Comparison of ENCODE assay signal across 14 cellular contexts in the genomic region with DNA sequence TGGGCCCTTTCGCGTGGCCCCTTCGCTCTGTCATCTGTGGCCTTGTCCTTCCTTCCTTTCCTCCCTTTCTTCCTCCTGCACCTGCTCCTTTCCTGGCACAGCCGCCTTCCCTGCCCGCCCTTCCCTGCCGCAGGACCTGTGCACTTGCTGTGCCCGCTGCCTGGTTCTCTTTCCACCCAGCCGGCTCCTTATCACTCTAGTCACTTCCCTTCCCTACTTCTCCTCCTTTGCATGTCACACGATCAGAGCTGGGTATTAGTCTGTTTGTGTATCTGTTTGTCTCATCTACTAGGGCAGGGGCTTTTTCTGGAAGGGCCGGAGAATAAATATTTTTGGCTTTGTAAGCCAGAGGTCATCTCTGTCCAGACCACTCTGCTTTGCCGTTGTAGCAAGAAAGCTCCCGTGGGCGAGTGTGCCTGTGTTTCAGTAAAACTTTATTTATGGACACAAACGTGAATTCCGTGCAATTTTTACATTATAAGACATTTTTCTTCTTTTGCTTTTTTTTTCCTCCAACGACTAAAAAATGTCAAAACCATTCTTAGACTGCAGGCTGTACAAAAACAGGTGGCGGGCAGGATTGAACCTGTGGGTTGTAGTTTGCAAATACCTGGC. TPM values are rescaled to one million over a fixed set of nuclear protein-coding genes. Genes with fewer than 3 reads are reported as not detected.
DNase-seq lines count a peak whose midpoint lies in the region; ATAC-seq, FAIRE-seq and TF ChIP-seq lines count a peak whose summit lies in the region.
"Had no signal": no experiment of that assay in that cellular context is flagged by ENCODE, and none has a peak within 500 bp of the region (broad histone marks: within the 10 kb centered on the region; RNA-seq: fewer than 3 reads in every experiment).

No MANE protein-coding gene starts in this region.

- H3K4me2 ChIP-seq in HepG2 (ENCODE audit: low read depth, low read length) = no peak overlapping the region
- no peak overlapping the region for H3K4me2 ChIP-seq in astrocyte (ENCODE audit: low read length)

- H2AFZ ChIP-seq in HepG2 (ENCODE audit: low read length) (no peak overlapping the region), astrocyte (ENCODE audit: low read depth, low read length) (no peak overlapping the region)

- H4K20me1 ChIP-seq in HepG2 (ENCODE audit: insufficient read depth, low read length) = peaks cover 57% of the 10 kb centered on the region
- peaks cover 80% of the 10 kb centered on the region for H4K20me1 ChIP-seq in astrocyte (ENCODE audit: insufficient read depth, low read length)

- in situ Hi-C loops in HepG2 (cut with HindIII; ENCODE audit: extremely low pct_ligation_motif_present, low pct_unique_long_range_greater_than_20kb) = no loop called here

- DNase-seq in right lobe of liver (peak in 1 of 3 donors; percentile 55), HepG2 (ENCODE audit: low spot score) (no peak), astrocyte (ENCODE audit: low read depth) (no peak), nephron progenitor cell (no peak), vagina (ENCODE audit: extremely low spot score in 2 of 2) (no peak), suprapubic skin (ENCODE audit: low spot score in 2 of 2) (no peak), GM10248 (ENCODE audit: extremely low spot score) (no peak)
- DNase-seq in stimulated activated CD4-positive, alpha-beta T cell treated with anti-CD3 and anti-CD28 coated beads, Interleukin-4, amount 100 ng/mL, for 4 hours = no peak
- DNase-seq: activated CD4-positive, alpha-beta T cell treated with anti-CD3 and anti-CD28 coated beads, Interleukin-2, amount 50 U/mL, for 1 hour; DMS79; effector memory CD4-positive, alpha-beta T cell; SW 1271 had no signal

- no peak for TF ChIP-seq POLR2A in right lobe of liver (IDR thresholded peaks at IDR 0.05)
- no peak for TF ChIP-seq POLR2A in HepG2 (IDR thresholded peaks at IDR 0.05; ENCODE audit: insufficient read depth in 1 of 2, low read depth in 2 of 2, low read length in 2 of 2)
- no peak for TF ChIP-seq POLR2A in vagina (IDR thresholded peaks at IDR 0.05)
- no peak for TF ChIP-seq POLR2A in suprapubic skin (IDR thresholded peaks at IDR 0.05)

- no peaks in the 10 kb centered on the region for H3K27me3 ChIP-seq in right lobe of liver
- no peaks in the 10 kb centered on the region; a peak in 1 of 5 replicates for H3K27me3 ChIP-seq in HepG2 (ENCODE audit: control insufficient read depth in 1 of 2, insufficient read depth in 2 of 2, low read length in 2 of 2)
- H3K27me3 ChIP-seq in astrocyte (ENCODE audit: insufficient read depth, low read length) = no peaks in the 10 kb centered on the region
- H3K27me3 ChIP-seq in vagina = no peaks in the 10 kb centered on the region
- H3K27me3 ChIP-seq in suprapubic skin = no peaks in the 10 kb centered on the region
- H3K27me3 ChIP-seq: body of pancreas had no signal

- intact Hi-C loops in right lobe of liver (cut with DNase I) (loop anchor here in 1 of 2 donors (10.0 kb wide), 1 partner anchor 50 kb away; no protein-coding TSS in a partner anchor), HepG2 (cut with micrococcal nuclease; ENCODE audit: unreplicated experiment) (no loop called here), vagina (cut with DNase I) (loop anchor here (10.0 kb wide), 1 partner anchor 110 kb away; the partner anchor contains the start of gene PLIN3)

- no TSS peak for BruUV-seq in HepG2 (replicated peaks; lab: Mats Ljungman, UMichigan)

- peak overlapping the region; percentile 18 for H3K27ac Mint-ChIP-seq in astrocyte (ENCODE audit: unreplicated experiment)
- peak overlapping the region; percentile 87 for H3K27ac Mint-ChIP-seq in nephron progenitor cell

- H3K36me3 Mint-ChIP-seq in astrocyte (ENCODE audit: low read depth, unreplicated experiment) = peaks cover 14% of the 10 kb centered on the region
- peaks cover 6% of the 10 kb centered on the region for H3K36me3 Mint-ChIP-seq in nephron progenitor cell (ENCODE audit: low read depth)

- H3K4me3 Mint-ChIP-seq in astrocyte (ENCODE audit: unreplicated experiment) (peak overlapping the region; percentile 57), nephron progenitor cell (no peak overlapping the region)

- POLR2A ChIA-PET in HepG2 (lab: Yijun Ruan, JAX) = no interaction called here
- POLR2A ChIA-PET in GM10248 (lab: Yijun Ruan, JAX) = interaction anchor here (0.7 kb wide), 1 partner anchor 119 kb away, joined by 3 read pairs; no protein-coding TSS in a partner anchor

- H3K36me3 ChIP-seq in right lobe of liver (no peaks in the 10 kb centered on the region), HepG2 (replicated peaks in 1 of 2; ENCODE audit: control insufficient read depth in 1 of 2, insufficient read depth in 2 of 2, low read length in 2 of 2) (peaks cover 4 to 23% of the 10 kb centered on the region in 2 experiments; a peak in 3 of 5 replicates), astrocyte (ENCODE audit: insufficient read depth, low read length) (no peaks in the 10 kb centered on the region), vagina (no peaks in the 10 kb centered on the region), suprapubic skin (no peaks in the 10 kb centered on the region)

- no peak for TF ChIP-seq RAD21 in HepG2 (CRISPR knock-in tag; IDR thresholded peaks at IDR 0.05)

- H3K27me3 Mint-ChIP-seq in astrocyte (ENCODE audit: low read depth, unreplicated experiment) (no peaks in the 10 kb centered on the region), nephron progenitor cell (ENCODE audit: low read depth, poor library complexity) (no peaks in the 10 kb centered on the region)

- no peak overlapping the region for H3K4me3 ChIP-seq in right lobe of liver
- no peak overlapping the region for H3K4me3 ChIP-seq in HepG2 (replicated peaks in 1 of 3; ENCODE audit: insufficient read depth in 1 of 3, low read depth in 2 of 3, low read length in 3 of 3)
- no peak overlapping the region for H3K4me3 ChIP-seq in astrocyte (ENCODE audit: insufficient read depth, low read depth, low read length)
- H3K4me3 ChIP-seq in vagina = no peak overlapping the region
- H3K4me3 ChIP-seq in suprapubic skin = no peak overlapping the region
- H3K4me3 ChIP-seq: body of pancreas had no signal

- H3K27ac ChIP-seq in right lobe of liver (peak overlapping the region in 2 of 3 donors; percentile 29 to 70), HepG2 (ENCODE audit: extremely low read length, insufficient read depth, low read length) (no peak overlapping the region), astrocyte (ENCODE audit: low read depth, low read length) (no peak overlapping the region), vagina (peak overlapping the region; percentile 92), suprapubic skin (no peak overlapping the region)

- CTCF ChIA-PET in HepG2 (lab: Yijun Ruan, JAX; ENCODE audit: low intra/inter-chr PET ratio, low total read pairs) = no interaction called here
- CTCF ChIA-PET in GM10248 (lab: Yijun Ruan, JAX) = interaction anchor here (1.6 kb wide), 1 partner anchor 13 kb away, joined by 4 read pairs; no protein-coding TSS in a partner anchor

- H3K79me2 ChIP-seq in HepG2 (ENCODE audit: insufficient read depth, low read length) (peaks cover 83% of the 10 kb centered on the region), astrocyte (ENCODE audit: insufficient read depth, low read length) (peaks cover 94% of the 10 kb centered on the region)

- H3K4me1 Mint-ChIP-seq in astrocyte (ENCODE audit: low read depth, unreplicated experiment) = peaks cover 49% of the 10 kb centered on the region
- H3K4me1 Mint-ChIP-seq in nephron progenitor cell = peaks cover 78% of the 10 kb centered on the region

- FAIRE-seq in HepG2 (lab: Jason Lieb, UNC) (no peak), astrocyte (lab: Jason Lieb, UNC) (no peak)
- FAIRE-seq: urothelium cell line had no signal

- 72% methylated on average over 17 of the region's 17 CpGs for WGBS in right lobe of liver (ENCODE audit: insufficient coverage, low coverage, low lambda C conversion rate, missing lambda C conversion rate)
- 89% methylated on average over 17 of the region's 17 CpGs for WGBS in HepG2 (ENCODE audit: low lambda C conversion rate)
- 68% methylated on average over 17 of the region's 17 CpGs for WGBS in suprapubic skin

- H3K9ac ChIP-seq in HepG2 (ENCODE audit: insufficient read depth, low read depth, low read length) (no peak overlapping the region), astrocyte (ENCODE audit: low read length) (no peak overlapping the region)

- ATAC-seq in right lobe of liver (no peak), HepG2 (no peak)
- ATAC-seq: body of pancreas had no signal

- H3K9me3 ChIP-seq in right lobe of liver (no peaks in the 10 kb centered on the region), HepG2 (ENCODE audit: low read length) (no peaks in the 10 kb centered on the region), astrocyte (ENCODE audit: insufficient read depth, low read depth, low read length) (no peaks in the 10 kb centered on the region), vagina (no peaks in the 10 kb centered on the region), suprapubic skin (no peaks in the 10 kb centered on the region)
- H3K9me3 ChIP-seq: body of pancreas had no signal

- TF ChIP-seq CTCF in right lobe of liver (IDR thresholded peaks at IDR 0.05) = no peak
- TF ChIP-seq CTCF in HepG2 (CRISPR knock-in tag; IDR thresholded peaks at IDR 0.05) = no peak
- TF ChIP-seq CTCF in astrocyte (IDR thresholded peaks at IDR 0.05; ENCODE audit: insufficient read depth, low read depth, low read length) = no peak
- TF ChIP-seq CTCF in nephron progenitor cell (IDR thresholded peaks at IDR 0.05) = no peak
- no peak for TF ChIP-seq CTCF in vagina (IDR thresholded peaks at IDR 0.05)
- no peak for TF ChIP-seq CTCF in suprapubic skin (IDR thresholded peaks at IDR 0.05)
- TF ChIP-seq CTCF in GM10248 (IDR thresholded peaks at IDR 0.05; ENCODE audit: control extremely low read depth, extremely low read depth, low read depth, missing control alignments) = no peak

- H3K4me1 ChIP-seq in right lobe of liver = peaks cover 0 to 75% (median 34%) of the 10 kb centered on the region in 4 donors
- H3K4me1 ChIP-seq in HepG2 (ENCODE audit: insufficient read depth, low read length) = peaks cover 53% of the 10 kb centered on the region
- H3K4me1 ChIP-seq in astrocyte (ENCODE audit: insufficient read depth, low read length) = peaks cover 61% of the 10 kb centered on the region
- peaks cover 97% of the 10 kb centered on the region for H3K4me1 ChIP-seq in vagina
- peaks cover 86% of the 10 kb centered on the region for H3K4me1 ChIP-seq in suprapubic skin

- no peak for TF ChIP-seq EP300 in HepG2 (IDR thresholded peaks at IDR 0.05; ENCODE audit: low read depth in 2 of 2, low read length in 2 of 2)
- no peak for TF ChIP-seq EP300 in HepG2 (CRISPR knock-in tag; IDR thresholded peaks at IDR 0.05; ENCODE audit: borderline replicate concordance)
- no peak for TF ChIP-seq EP300 in suprapubic skin (IDR thresholded peaks at IDR 0.05)

- H3K9me3 Mint-ChIP-seq in astrocyte (ENCODE audit: unreplicated experiment) (no peaks in the 10 kb centered on the region), nephron progenitor cell (no peaks in the 10 kb centered on the region)

RNA-seq across cellular contexts. Expression of gene KDM4B, which starts 6.0 kb away (rescaled TPM):
- 10 to 100 TPM; 14.2 to 36.9 (median 29.1) TPM for total RNA-seq in right lobe of liver
- total RNA-seq in HepG2 (2016; rRNA removed; fragmentation: Illumina TruSeq; extraction: Trizol) = 4.4 and 4.9 TPM in 2 replicates
- 8.2 and 11.5 TPM in 2 replicates for total RNA-seq in HepG2 (2016; cell fraction: cytosol; rRNA removed; fragmentation: Illumina TruSeq; extraction: Trizol; ENCODE audit: low read depth)
- 3.5 and 4.9 TPM in 2 replicates for total RNA-seq in HepG2 (2016; cell fraction: insoluble cytoplasmic fraction; rRNA removed; fragmentation: Illumina TruSeq; extraction: Trizol)
- 3.1 and 3.8 TPM in 2 replicates for total RNA-seq in HepG2 (2016; cell fraction: membrane; rRNA removed; fragmentation: Illumina TruSeq; extraction: Trizol)
- total RNA-seq in HepG2 (2016; cell fraction: nucleus; rRNA removed; fragmentation: Illumina TruSeq; extraction: Trizol) = 3.9 and 4.5 TPM in 2 replicates
- 14.6 and 18.6 TPM in 2 replicates for polyA plus RNA-seq in HepG2 (2011; rRNA removed)
- 6.9 and 11.2 TPM in 2 replicates for polyA plus RNA-seq in HepG2 (2011; cell fraction: cytosol; rRNA removed)
- 33.5 and 43.5 TPM in 2 replicates for polyA plus RNA-seq in HepG2 (2011; cell fraction: nucleus; rRNA removed)
- polyA plus RNA-seq in HepG2 (2012) = 13.7 TPM in 2 replicates
- polyA plus RNA-seq in HepG2 (2016; cell fraction: cytosol; fragmentation: Illumina TruSeq; extraction: Trizol; ENCODE audit: low read depth) = 0.49 and 0.51 TPM in 2 replicates
- 4.1 and 5.2 TPM in 2 replicates for polyA plus RNA-seq in HepG2 (2016; cell fraction: insoluble cytoplasmic fraction; fragmentation: Illumina TruSeq; extraction: Trizol; ENCODE audit: low read depth)
- 0.86 and 1.2 TPM in 2 replicates for polyA plus RNA-seq in HepG2 (2016; cell fraction: membrane; fragmentation: Illumina TruSeq; extraction: Trizol; ENCODE audit: low read depth)
- polyA plus RNA-seq in HepG2 (2016; cell fraction: nucleus; fragmentation: Illumina TruSeq; extraction: Trizol; ENCODE audit: insufficient read depth, low read depth) = 7.8 and 9.0 TPM in 2 replicates
- polyA minus RNA-seq in HepG2 (2011; rRNA and poly(A)+ RNA removed; ENCODE audit: low replicate concordance) = 27.9 and 166 TPM in 2 replicates
- polyA minus RNA-seq in HepG2 (2011; cell fraction: cytosol; rRNA and poly(A)+ RNA removed) = 29.8 and 30.8 TPM in 2 replicates
- polyA minus RNA-seq in HepG2 (2011; cell fraction: nucleus; rRNA and poly(A)+ RNA removed) = 29.2 and 30.7 TPM in 2 replicates
- total RNA-seq in astrocyte = 55.2 and 61.4 TPM in 2 replicates
- 59.7 TPM for total RNA-seq in vagina
- total RNA-seq in suprapubic skin = 10 to 100 TPM; 34.2 to 82.7 (median 48.7) TPM

Comparison
In these comparisons a context has a peak if more than half of its experiments do, and no peak if none do; other contexts are left out.
1. H3K27ac ChIP-seq: peak in right lobe of liver (2 of 3) and vagina (single experiment); none in HepG2 (single experiment), astrocyte (single experiment) and suprapubic skin (single experiment).